Comparison of ENCODE assay signal across 1 cellular context in genomic region chr10:100912609-100913469, GRCh38.
TF ChIP-seq lines count a peak whose summit lies in the region.

SLF2 (plus strand) TSS chr10:100912963; CDS start chr10:100913111, 148 bp downstream.

TF ChIP-seq in SK-N-SH, 30 proteins besides CTCF, POLR2A, EP300 and RAD21 (continued from another document):
- TF ChIP-seq PBX3 (IDR thresholded peaks at IDR 0.05) (peak; percentile 94), CHD2 (IDR thresholded peaks at IDR 0.05; ENCODE audit: low read length, partially characterized antibody) (peak; percentile 73), RCOR1 (IDR thresholded peaks at IDR 0.05; ENCODE audit: low read length) (no peak), FOSL2 (IDR thresholded peaks at IDR 0.05; ENCODE audit: borderline replicate concordance, low read depth) (no peak), FOXJ3 (CRISPR knock-in tag; IDR thresholded peaks at IDR 0.05) (no peak), YY1 (IDR thresholded peaks at IDR 0.05; ENCODE audit: low read depth) (peak; percentile 83), USF2 (IDR thresholded peaks at IDR 0.05; ENCODE audit: borderline replicate concordance, low read depth, low read length) (peak; percentile 31; the same call in 1 of the 2 replicates)
